In genomic region chr9:97316904-97317303, GRCh38 we compare ENCODE assay signal across 20 cellular contexts.
"Had no signal": no experiment of that assay in that cellular context is flagged by ENCODE, and none has a peak within 500 bp of the region (broad histone marks: within the 10 kb centered on the region; RNA-seq: fewer than 3 reads in every experiment).

No MANE protein-coding gene starts in this region.

- H3K4me2 ChIP-seq: smooth muscle cell had no signal

- FAIRE-seq: endometrium, islet of Langerhans, urothelium cell line had no signal

- H3K4me1 ChIP-seq: gastrocnemius medialis, heart right ventricle, suprapubic skin had no signal

- DNase-seq: effector memory CD4-positive, alpha-beta T cell; gastrocnemius medialis; heart right ventricle; hypothalamus; kidney glomerular epithelial cell; mesenchymal stem cell; midbrain; ovary; right cardiac atrium; stimulated activated CD4-positive, alpha-beta T cell treated with anti-CD3 and anti-CD28 coated beads, Interleukin-4, amount 100 ng/mL, for 1 hour; stimulated activated CD8-positive, alpha-beta memory T cell treated with anti-CD3 and anti-CD28 coated beads, Interleukin-4, amount 100 ng/mL, for 48 hours; stimulated activated naive CD8-positive, alpha-beta T cell treated with anti-CD3 and anti-CD28 coated beads, Interleukin-15, Interleukin-2, amounts not matched to agents 100 U/mL and 50 U/mL, for 24 hours; thyroid gland had no signal

- H3K27ac ChIP-seq: gastrocnemius medialis, heart right ventricle, ovary, suprapubic skin, thyroid gland had no signal

- H3K4me3 ChIP-seq: gastrocnemius medialis, heart right ventricle, lung, ovary, smooth muscle cell, suprapubic skin, thyroid gland had no signal

- ATAC-seq: gastrocnemius medialis; right cardiac atrium; stimulated activated effector memory CD8-positive, alpha-beta T cell treated with anti-CD3 and anti-CD28 coated beads, Interleukin-12 subunit alpha, Interleukin-12 subunit beta, amount 100 ng/mL, for 72 hours; stimulated activated naive CD8-positive, alpha-beta T cell treated with anti-CD3 and anti-CD28 coated beads, Interleukin-15, Interleukin-2, amounts not matched to agents 100 U/mL and 50 U/mL, for 24 hours had no signal

- H3K27me3 ChIP-seq: gastrocnemius medialis, heart right ventricle, ovary, suprapubic skin, thyroid gland had no signal

- H3K36me3 ChIP-seq: ovary had no signal

- H3K9me3 ChIP-seq: gastrocnemius medialis, heart right ventricle, ovary, suprapubic skin, thyroid gland had no signal
